8 cellular contexts compared by ENCODE assay signal in genomic region chr11:747176-748006, GRCh38. TPM values are rescaled to one million over a fixed set of nuclear protein-coding genes. Genes with fewer than 3 reads are reported as not detected.
DNase-seq lines count a peak whose midpoint lies in the region; ATAC-seq and TF ChIP-seq lines count a peak whose summit lies in the region.

TALDO1 (plus strand) TSS chr11:747464; CDS start chr11:747482, 18 bp downstream.

- DNase-seq in AG08395 (ENCODE audit: low spot score) (peak; percentile 95), NCI-H2196 treated with DMSO at 0.1 percent for 48 hours (lab: John Stamatoyannopoulos, UW; ENCODE audit: unreplicated experiment) (peak; percentile 78), cerebellar nuclear complex (lab: John Stamatoyannopoulos, UW) (peak; percentile 57 to 60), kidney epithelial cell (ENCODE audit: low read depth) (no peak)
- DNase-seq in activated CD4-positive, CD25-positive, alpha-beta regulatory T cell treated with anti-CD3 and anti-CD28 coated beads, Interleukin-2, amount 50 U/mL, for 16 hours (ENCODE audit: low read depth, low spot score), result peak; percentile 59
- DNase-seq in stimulated activated CD4-positive, alpha-beta T cell treated with anti-CD3 and anti-CD28 coated beads, Interleukin-15, amount 100 ng/mL, for 48 hours (ENCODE audit: low read depth in 2 of 2), result peak; percentile 72 to 86

- no peaks in the 10 kb centered on the region for H3K27me3 ChIP-seq in kidney epithelial cell (ENCODE audit: control insufficient read depth, insufficient read depth, low read length)

- H3K4me3 ChIP-seq in kidney epithelial cell (ENCODE audit: low read depth, low read length), result peak within 1 kb of the TSS; percentile 85

- peak; percentile 2 for TF ChIP-seq CTCF in kidney epithelial cell (IDR thresholded peaks at IDR 0.05; ENCODE audit: insufficient read depth, low read length, poor library complexity, severe bottlenecking)

- peak; percentile 77 for ATAC-seq in GM18873 (IDR thresholded peaks at IDR 0.05; ENCODE audit: low FRiP score, unreplicated experiment)
- ATAC-seq in HG03135 (IDR thresholded peaks at IDR 0.05; ENCODE audit: unreplicated experiment), result peak; percentile 83

- H3K36me3 ChIP-seq in kidney epithelial cell (ENCODE audit: control insufficient read depth, insufficient read depth, low read length), result no peaks in the 10 kb centered on the region

RNA-seq across cellular contexts. Expression of gene TALDO1, which starts in this region (rescaled TPM):
- 201 and 207 TPM in 2 replicates for total RNA-seq in kidney epithelial cell
